Comparison of ENCODE assay signal across 8 cellular contexts in the genomic region with DNA sequence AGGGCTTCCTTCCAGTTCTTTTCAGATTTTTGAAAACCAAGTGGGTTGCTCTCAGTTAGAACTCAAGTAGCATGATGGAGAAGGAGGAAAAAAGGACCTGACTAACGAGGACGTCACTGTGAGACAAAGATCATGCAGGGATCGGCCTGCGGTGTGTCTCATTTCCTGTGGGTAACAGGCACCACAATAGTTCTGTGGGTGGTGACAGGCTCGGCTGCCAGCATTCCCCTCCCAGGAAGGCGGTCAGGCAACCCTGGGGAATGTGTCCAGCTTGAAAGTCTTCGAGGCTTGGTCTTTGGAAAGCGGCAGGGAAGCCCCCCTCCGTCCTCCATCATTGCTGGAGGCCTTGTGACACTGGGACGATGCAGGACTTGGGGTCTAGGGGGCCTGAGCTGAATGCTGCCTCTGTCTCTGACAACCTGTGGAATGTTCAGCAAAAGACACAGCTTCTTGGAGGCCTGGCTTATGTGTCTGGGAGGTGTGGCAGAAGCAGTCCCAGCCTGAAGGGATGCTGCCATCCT.
DNase-seq lines count a peak whose midpoint lies in the region; ATAC-seq lines count a peak whose summit lies in the region.

No MANE protein-coding gene starts in this region.

- H3K36me3 Mint-ChIP-seq in CD4-positive, CD25-positive, alpha-beta regulatory T cell = peaks cover 3% of the 10 kb centered on the region
- H3K36me3 Mint-ChIP-seq in activated CD4-positive, alpha-beta T cell treated with anti-CD3 and anti-CD28 coated beads, Interleukin-2, amount 10 ng/mL, durations not matched to agents 24 days and 14 days (ENCODE audit: low read depth) = peaks cover 6% of the 10 kb centered on the region

- no peak overlapping the region for H3K9ac ChIP-seq in rectal smooth muscle tissue (ENCODE audit: low read length)

- intact Hi-C loops in activated CD4-positive, alpha-beta T cell treated with anti-CD3 and anti-CD28 coated beads, Interleukin-2, amount 10 ng/mL, durations not matched to agents 24 days and 14 days (cut with micrococcal nuclease) = loop anchor here (1.0 to 10.0 kb wide), 6 partner anchors 51 to 805 kb away; partner anchors contain the start of gene PFDN4

- no peaks in the 10 kb centered on the region for H3K27me3 Mint-ChIP-seq in CD4-positive, CD25-positive, alpha-beta regulatory T cell
- H3K27me3 Mint-ChIP-seq in activated CD4-positive, alpha-beta T cell treated with anti-CD3 and anti-CD28 coated beads, Interleukin-2, amount 10 ng/mL, durations not matched to agents 24 days and 14 days = peaks cover 4% of the 10 kb centered on the region

- H3K4me3 ChIP-seq in CD4-positive, CD25-positive, alpha-beta regulatory T cell (ENCODE audit: low read depth, low read length) = peak overlapping the region; percentile 74
- H3K4me3 ChIP-seq in rectal smooth muscle tissue (ENCODE audit: low read length) = peak overlapping the region; percentile 4

- peak overlapping the region; percentile 96 to 99 (median 98) for H3K27ac Mint-ChIP-seq in CD4-positive, CD25-positive, alpha-beta regulatory T cell
- H3K27ac Mint-ChIP-seq in activated CD4-positive, alpha-beta T cell treated with anti-CD3 and anti-CD28 coated beads, Interleukin-2, amount 10 ng/mL, durations not matched to agents 24 days and 14 days = peak overlapping the region; percentile 90

- peaks cover 6 to 7% of the 10 kb centered on the region in 2 experiments for H3K9me3 ChIP-seq in CD4-positive, CD25-positive, alpha-beta regulatory T cell (ENCODE audit: control insufficient read depth in 2 of 2, low read length in 2 of 2)
- H3K9me3 ChIP-seq in KOPT-K1 (ENCODE audit: insufficient read depth, low read length, poor library complexity, severe bottlenecking) = no peaks in the 10 kb centered on the region

- H3K4me1 ChIP-seq in CD4-positive, CD25-positive, alpha-beta regulatory T cell (ENCODE audit: control insufficient read depth, insufficient read depth, low read length, poor library complexity, severe bottlenecking) = peaks cover 25% of the 10 kb centered on the region
- H3K4me1 ChIP-seq in rectal smooth muscle tissue (ENCODE audit: control insufficient read depth, insufficient read depth, low read length) = no peaks in the 10 kb centered on the region

- peak; percentile 97 for ATAC-seq in CD4-positive, CD25-positive, alpha-beta regulatory T cell (ENCODE audit: low read depth in 2 of 2)
- ATAC-seq in GM21576 (IDR thresholded peaks at IDR 0.05; ENCODE audit: unreplicated experiment) = peak; percentile 80

- peak; percentile 58 to 90 (median 80) for DNase-seq in CD4-positive, CD25-positive, alpha-beta regulatory T cell
- peak; percentile 94 for DNase-seq in activated CD4-positive, alpha-beta T cell treated with anti-CD3 and anti-CD28 coated beads, Interleukin-2, amount 10 ng/mL, durations not matched to agents 24 days and 14 days
- DNase-seq in effector CD8-positive, alpha-beta T cell (lab: John Stamatoyannopoulos, UW) = peak; percentile 48
- DNase-seq in COLO668 (lab: John Stamatoyannopoulos, UW; ENCODE audit: unreplicated experiment) = no peak
- no peak for DNase-seq in SIG-M5 (lab: John Stamatoyannopoulos, UW)

- no peaks in the 10 kb centered on the region for H3K36me3 ChIP-seq in CD4-positive, CD25-positive, alpha-beta regulatory T cell (ENCODE audit: control insufficient read depth, insufficient read depth, low read length)
- H3K36me3 ChIP-seq in KOPT-K1 (ENCODE audit: insufficient read depth, low read length) (no peaks in the 10 kb centered on the region), rectal smooth muscle tissue (ENCODE audit: control insufficient read depth, insufficient read depth, low read length) (no peaks in the 10 kb centered on the region)

- peaks cover 12 to 42% (median 26%) of the 10 kb centered on the region in 4 donors for H3K4me1 Mint-ChIP-seq in CD4-positive, CD25-positive, alpha-beta regulatory T cell
- H3K4me1 Mint-ChIP-seq in activated CD4-positive, alpha-beta T cell treated with anti-CD3 and anti-CD28 coated beads, Interleukin-2, amount 10 ng/mL, durations not matched to agents 24 days and 14 days = peaks cover 34% of the 10 kb centered on the region

- H3K27ac ChIP-seq in CD4-positive, CD25-positive, alpha-beta regulatory T cell (ENCODE audit: insufficient read depth, low read length, poor library complexity, severe bottlenecking) = peak overlapping the region; percentile 79
- H3K27ac ChIP-seq in KOPT-K1 (ENCODE audit: low read depth, low read length, poor library complexity, severe bottlenecking) = peak overlapping the region; percentile 16
- no peak overlapping the region for H3K27ac ChIP-seq in rectal smooth muscle tissue (ENCODE audit: low read depth, low read length)

- H3K4me3 Mint-ChIP-seq in CD4-positive, CD25-positive, alpha-beta regulatory T cell = peak overlapping the region; percentile 31 to 83 (median 68)
- H3K4me3 Mint-ChIP-seq in activated CD4-positive, alpha-beta T cell treated with anti-CD3 and anti-CD28 coated beads, Interleukin-2, amount 10 ng/mL, durations not matched to agents 24 days and 14 days = peak overlapping the region; percentile 80

- H3K27me3 ChIP-seq in CD4-positive, CD25-positive, alpha-beta regulatory T cell (ENCODE audit: control insufficient read depth, insufficient read depth, low read length) = peaks cover 1% of the 10 kb centered on the region
- no peaks in the 10 kb centered on the region for H3K27me3 ChIP-seq in rectal smooth muscle tissue (ENCODE audit: control insufficient read depth, insufficient read depth, low read length)

- peaks cover 0 to 14% (median 4%) of the 10 kb centered on the region in 7 donors for H3K9me3 Mint-ChIP-seq in CD4-positive, CD25-positive, alpha-beta regulatory T cell
- peaks cover 10% of the 10 kb centered on the region for H3K9me3 Mint-ChIP-seq in activated CD4-positive, alpha-beta T cell treated with anti-CD3 and anti-CD28 coated beads, Interleukin-2, amount 10 ng/mL, durations not matched to agents 24 days and 14 days

Comparison
In these comparisons a context has a peak if more than half of its experiments do, and no peak if none do; other contexts are left out.
1. DNase-seq: peak in CD4-positive, CD25-positive, alpha-beta regulatory T cell (3 of 3), activated CD4-positive, alpha-beta T cell treated with anti-CD3 and anti-CD28 coated beads, Interleukin-2, amount 10 ng/mL, durations not matched to agents 24 days and 14 days (single experiment) and effector CD8-positive, alpha-beta T cell (single experiment); none in COLO668 (single experiment) and SIG-M5 (single experiment).